ENCODE assay signal across 8 cellular contexts in the genomic region with DNA sequence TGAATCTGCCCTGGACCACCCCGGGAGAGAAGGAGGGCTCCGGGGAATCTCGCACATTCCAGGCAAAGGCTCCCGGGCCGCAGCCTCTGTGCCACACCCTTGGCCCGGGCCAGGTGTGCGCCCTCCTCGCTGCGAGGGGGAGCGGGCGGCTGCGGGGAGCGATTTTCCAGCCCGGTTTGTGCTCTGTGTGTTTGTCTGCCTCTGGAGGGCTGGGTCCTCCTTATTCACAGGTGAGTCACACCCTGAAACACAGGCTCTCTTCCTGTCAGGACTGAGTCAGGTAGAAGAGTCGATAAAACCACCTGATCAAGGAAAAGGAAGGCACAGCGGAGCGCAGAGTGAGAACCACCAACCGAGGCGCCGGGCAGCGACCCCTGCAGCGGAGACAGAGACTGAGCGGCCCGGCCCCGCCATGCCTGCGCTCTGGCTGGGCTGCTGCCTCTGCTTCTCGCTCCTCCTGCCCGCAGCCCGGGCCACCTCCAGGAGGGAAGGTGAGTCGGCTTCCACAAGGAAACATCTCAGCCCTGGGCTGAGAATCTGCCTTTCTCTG. TPM values are rescaled to one million over a fixed set of nuclear protein-coding genes. Genes with fewer than 3 reads are reported as not detected.
DNase-seq lines count a peak whose midpoint lies in the region; ATAC-seq, FAIRE-seq and TF ChIP-seq lines count a peak whose summit lies in the region.

LAMC2 (plus strand) TSS at position 324 of the 550 bp plus-strand sequence; CDS start at position 413, 89 bp downstream.

- no peaks in the 10 kb centered on the region for H4K20me1 ChIP-seq in endothelial cell of umbilical vein (replicated peaks; ENCODE audit: control insufficient read depth, extremely low read depth, insufficient read depth, low read length)
- H4K20me1 ChIP-seq in SK-N-SH (ENCODE audit: insufficient read depth) = no peaks in the 10 kb centered on the region

- peak within 1 kb of the TSS in 2 of 3 experiments; percentile 13 to 41 for H3K4me3 ChIP-seq in endothelial cell of umbilical vein (replicated peaks in 1 of 3; ENCODE audit: insufficient read depth in 1 of 3, low read depth in 1 of 3, low read length in 3 of 3)
- peak within 1 kb of the TSS; percentile 14 to 52 for H3K4me3 ChIP-seq in muscle layer of duodenum (ENCODE audit: low read depth in 1 of 2, low read length in 2 of 2)
- H3K4me3 ChIP-seq in SK-N-SH (ENCODE audit: low read depth in 2 of 2, low read length in 1 of 2) = no peak within 1 kb of the TSS

- H3K27ac ChIP-seq in endothelial cell of umbilical vein (ENCODE audit: insufficient read depth, low read depth, low read length) (peak within 1 kb of the TSS; percentile 22), muscle layer of duodenum (ENCODE audit: low read length) (no peak within 1 kb of the TSS), SK-N-SH (ENCODE audit: low read depth in 2 of 2, low read length in 1 of 2) (no peak within 1 kb of the TSS)

- WGBS in SK-N-SH (ENCODE audit: low lambda C conversion rate) = 88% methylated on average over 13 of the region's 30 CpGs

- H3K27me3 ChIP-seq in endothelial cell of umbilical vein (ENCODE audit: control insufficient read depth in 2 of 2, insufficient read depth in 2 of 2, low read length in 2 of 2) (no peaks in the 10 kb centered on the region), muscle layer of duodenum (ENCODE audit: low read depth, low read length) (no peaks in the 10 kb centered on the region), SK-N-SH (ENCODE audit: insufficient read depth) (no peaks in the 10 kb centered on the region)

- H3K79me2 ChIP-seq in endothelial cell of umbilical vein (ENCODE audit: control insufficient read depth, insufficient read depth, low read length) (no peaks in the 10 kb centered on the region), SK-N-SH (ENCODE audit: insufficient read depth) (no peaks in the 10 kb centered on the region)

- peak within 1 kb of the TSS; percentile 72 for H3K4me2 ChIP-seq in endothelial cell of umbilical vein (ENCODE audit: insufficient read depth, low read length)
- no peak within 1 kb of the TSS for H3K4me2 ChIP-seq in SK-N-SH

- H3K9me3 ChIP-seq in endothelial cell of umbilical vein (replicated peaks; ENCODE audit: control insufficient read depth, insufficient read depth, low read length) (no peaks in the 10 kb centered on the region), muscle layer of duodenum (ENCODE audit: control insufficient read depth in 1 of 2, low read length in 2 of 2) (no peaks in the 10 kb centered on the region), SK-N-SH (no peaks in the 10 kb centered on the region)

- POLR2A ChIA-PET in endothelial cell of umbilical vein (lab: Charles Lee) = no interaction called here
- POLR2A ChIA-PET in SK-N-SH (lab: Yijun Ruan, JAX) = no interaction called here

- H3F3A ChIP-seq in SK-N-SH (replicated peaks; ENCODE audit: insufficient read depth) = no peaks in the 10 kb centered on the region

- dilution Hi-C loops in endothelial cell of umbilical vein (cut with MboI; ENCODE audit: extremely low pct_ligation_motif_present, low sequenced_read_pairs) = no loop called here

- FAIRE-seq in endothelial cell of umbilical vein (lab: Jason Lieb, UNC) = peak; percentile 74

- H3K9me1 ChIP-seq in endothelial cell of umbilical vein (replicated peaks; ENCODE audit: control insufficient read depth, extremely low read depth, insufficient read depth, low read length) = no peaks in the 10 kb centered on the region

- peak within 1 kb of the TSS; percentile 48 for H3K9ac ChIP-seq in endothelial cell of umbilical vein (replicated peaks; ENCODE audit: extremely low read depth, insufficient read depth, low read length)
- no peak within 1 kb of the TSS for H3K9ac ChIP-seq in SK-N-SH

- CTCF ChIA-PET in endothelial cell of umbilical vein (lab: Charles Lee) = interaction anchor here (0.6 to 2.4 kb wide), 4 partner anchors 45 to 57 kb away, joined by 3 to 8 read pairs (median 4); no protein-coding TSS in a partner anchor
- CTCF ChIA-PET in SK-N-SH (lab: Yijun Ruan, JAX) = no interaction called here

- TF ChIP-seq RAD21 in SK-N-SH (IDR thresholded peaks at IDR 0.05; ENCODE audit: low read length) = no peak

- H3K36me3 ChIP-seq in endothelial cell of umbilical vein (ENCODE audit: control insufficient read depth in 2 of 2, extremely low read depth in 1 of 2, insufficient read depth in 2 of 2, low read length in 2 of 2) (no peaks in the 10 kb centered on the region), muscle layer of duodenum (ENCODE audit: control insufficient read depth in 1 of 2, insufficient read depth in 2 of 2, low read length in 2 of 2) (peaks cover 0 to 2% of the 10 kb centered on the region in 2 donors), SK-N-SH (replicated peaks in 1 of 2; ENCODE audit: control insufficient read depth in 1 of 2, insufficient read depth in 2 of 2, low read length in 1 of 2) (no peaks in the 10 kb centered on the region)

- no TSS peak for BruUV-seq in endothelial cell of umbilical vein (replicated peaks; lab: Mats Ljungman, UMichigan)

- H3K9me2 ChIP-seq in SK-N-SH = no peaks in the 10 kb centered on the region

- no peak for TF ChIP-seq POLR2A in endothelial cell of umbilical vein (IDR thresholded peaks at IDR 0.05; ENCODE audit: low read depth, low read length)

- DNase-seq in ELR (ENCODE audit: low read depth) (peak; percentile 40), NCI-H69 (lab: John Stamatoyannopoulos, UW) (peak; percentile 92), endothelial cell of umbilical vein (ENCODE audit: low read depth, low spot score) (peak; percentile 46), SK-N-SH (no peak)

- H2AFZ ChIP-seq in endothelial cell of umbilical vein (ENCODE audit: low read depth, low read length) (peak within 1 kb of the TSS; percentile 93), SK-N-SH (ENCODE audit: low read depth) (no peak within 1 kb of the TSS)

- H3K4me1 ChIP-seq in endothelial cell of umbilical vein (ENCODE audit: control insufficient read depth, extremely low read depth, insufficient read depth, low read length) (peaks cover 12% of the 10 kb centered on the region), muscle layer of duodenum (ENCODE audit: control insufficient read depth in 1 of 2, insufficient read depth in 2 of 2, low read length in 2 of 2) (peaks cover 0 to 6% of the 10 kb centered on the region in 2 donors), SK-N-SH (ENCODE audit: control insufficient read depth in 1 of 2, insufficient read depth in 2 of 2, low read depth in 1 of 2, low read length in 1 of 2) (peaks cover 2% of the 10 kb centered on the region in 2 experiments; a peak in 2 of 4 replicates)

- ATAC-seq in HG03039 (IDR thresholded peaks at IDR 0.05; ENCODE audit: unreplicated experiment) (no peak), HG02981 (IDR thresholded peaks at IDR 0.05; ENCODE audit: unreplicated experiment) (no peak), HG03442 (IDR thresholded peaks at IDR 0.05; ENCODE audit: unreplicated experiment) (no peak)

- TF ChIP-seq EP300 in SK-N-SH (IDR thresholded peaks at IDR 0.05; ENCODE audit: borderline replicate concordance in 1 of 2, low read depth in 1 of 2, low read length in 1 of 2) = no peak

- intact Hi-C loops in endothelial cell of umbilical vein (cut with micrococcal nuclease) = loop anchor here (1.0 kb wide), 3 partner anchors 47 to 224 kb away; no protein-coding TSS in a partner anchor

- TF ChIP-seq CTCF in endothelial cell of umbilical vein (IDR thresholded peaks at IDR 0.05; ENCODE audit: extremely low read depth in 1 of 2, insufficient read depth in 1 of 2, low read depth in 1 of 2, low read length in 2 of 2) = peak; percentile 33 to 47
- no peak for TF ChIP-seq CTCF in SK-N-SH (IDR thresholded peaks at IDR 0.05)

TF ChIP-seq in endothelial cell of umbilical vein, 7 proteins besides CTCF, POLR2A, EP300 and RAD21:
- TF ChIP-seq POLR2AphosphoS5 (IDR thresholded peaks at IDR 0.05; ENCODE audit: insufficient read depth, low read depth, low read length) (no peak), FOS (IDR thresholded peaks at IDR 0.05; ENCODE audit: borderline replicate concordance, insufficient read depth, low read length) (peak; percentile 53)
TF ChIP-seq in endothelial cell of umbilical vein: peak in this region for 1.

TF ChIP-seq in SK-N-SH, 30 proteins besides CTCF, POLR2A, EP300 and RAD21 (continues in another document):
- TF ChIP-seq TCF12 (IDR thresholded peaks at IDR 0.05) = no peak
- no peak for TF ChIP-seq JUND (IDR thresholded peaks at IDR 0.05)
- TF ChIP-seq MXI1 (IDR thresholded peaks at IDR 0.05; ENCODE audit: low read depth, low read length) = no peak
- TF ChIP-seq SIN3A (IDR thresholded peaks at IDR 0.05; ENCODE audit: borderline replicate concordance, low read depth, low read length) = no peak
- no peak for TF ChIP-seq IRF3 (IDR thresholded peaks at IDR 0.05; ENCODE audit: low read depth, low read length)
- no peak for TF ChIP-seq CHD2 (IDR thresholded peaks at IDR 0.05; ENCODE audit: low read length, partially characterized antibody)
- TF ChIP-seq TEAD4 (IDR thresholded peaks at IDR 0.05; ENCODE audit: borderline replicate concordance, insufficient read depth) = no peak
- TF ChIP-seq GATA2 (CRISPR knock-in tag; IDR thresholded peaks at IDR 0.05) = no peak
- no peak for TF ChIP-seq SMC3 (IDR thresholded peaks at IDR 0.05; ENCODE audit: low read depth, low read length)

RNA-seq across cellular contexts. Expression of gene LAMC2, which starts in this region (rescaled TPM):
- total RNA-seq in endothelial cell of umbilical vein = 0.82 and 4.0 TPM in 2 replicates
- polyA plus RNA-seq in endothelial cell of umbilical vein (0.14 and 0.23 TPM in 2 replicates), SK-N-SH (2012; rRNA removed) (0.15 and 0.16 TPM in 2 replicates)
- polyA plus RNA-seq in endothelial cell of umbilical vein (2011; cell fraction: cytosol; rRNA removed) = 0.22 and 0.23 TPM in 2 replicates
- polyA plus RNA-seq in endothelial cell of umbilical vein (2011; cell fraction: nucleus; rRNA removed) = 0.94 and 1.4 TPM in 2 replicates
- polyA plus RNA-seq in endothelial cell of umbilical vein (2012) = 29.2 and 52.7 TPM in 2 replicates
- 0.42 and 0.90 TPM in 2 replicates for polyA minus RNA-seq in endothelial cell of umbilical vein
- polyA minus RNA-seq in endothelial cell of umbilical vein (2011; cell fraction: cytosol; rRNA and poly(A)+ RNA removed) = not detected
- 0.96 and 1.8 TPM in 2 replicates for polyA minus RNA-seq in endothelial cell of umbilical vein (2011; cell fraction: nucleus; rRNA and poly(A)+ RNA removed)
- 0.04 and 0.07 TPM in 2 replicates for polyA plus RNA-seq in SK-N-SH (2012; cell fraction: cytosol; rRNA removed)
- polyA plus RNA-seq in SK-N-SH (2012; cell fraction: nucleus; rRNA removed) = 0.23 and 0.48 TPM in 2 replicates

Comparison
In these comparisons a context has a peak if more than half of its experiments do, and no peak if none do; other contexts are left out.
1. H3K4me3 ChIP-seq: peak in endothelial cell of umbilical vein (2 of 3) and muscle layer of duodenum (2 of 2); none in SK-N-SH (0 of 2).